ENCODE assay signal across 8 cellular contexts in the genomic region with DNA sequence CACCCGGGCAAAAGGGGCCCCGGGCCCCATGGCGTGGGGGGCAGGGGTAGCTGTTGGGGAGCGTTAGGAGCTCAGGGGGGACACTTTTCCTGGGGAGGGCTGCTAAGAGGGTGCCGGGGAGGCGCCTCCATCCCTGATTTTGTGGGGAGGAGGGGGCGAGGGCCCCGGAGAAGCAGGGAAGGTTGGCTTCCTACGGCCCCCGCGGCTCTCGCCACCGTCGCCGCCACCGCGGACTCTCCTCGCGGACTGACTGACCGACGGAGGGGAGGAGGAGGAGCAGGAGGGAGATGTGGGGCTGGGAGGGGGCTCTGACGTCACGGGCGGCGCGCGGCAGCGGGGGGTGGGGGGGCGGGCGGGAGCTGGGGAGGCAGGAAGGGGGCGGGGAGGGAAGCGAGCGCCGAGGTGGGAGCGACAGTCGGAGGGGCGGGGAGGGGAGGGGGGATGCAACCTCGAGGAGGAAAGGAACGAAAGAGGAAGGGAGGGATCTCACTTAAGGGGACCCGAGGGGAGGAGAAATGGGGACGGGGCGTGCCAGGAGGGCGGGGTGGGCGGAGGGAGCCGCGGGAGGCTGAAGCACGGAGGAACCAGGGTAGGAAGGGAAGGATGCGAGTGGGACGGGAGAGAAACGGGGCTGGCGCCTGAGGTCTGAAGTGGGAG. TPM values are rescaled to one million over a fixed set of nuclear protein-coding genes. Genes with fewer than 3 reads are reported as not detected.
DNase-seq lines count a peak whose midpoint lies in the region; ATAC-seq and TF ChIP-seq lines count a peak whose summit lies in the region.

No MANE protein-coding gene starts in this region.

- no peaks in the 10 kb centered on the region for H3K9me3 ChIP-seq in endodermal cell (ENCODE audit: control insufficient read depth, low read length)

- peaks cover 18% of the 10 kb centered on the region for H3K27me3 Mint-ChIP-seq in endodermal cell (ENCODE audit: insufficient read depth)

- 0% methylated on average over 13 to 42 of the region's 51 CpGs for WGBS in endodermal cell (ENCODE audit: insufficient coverage in 1 of 2, insufficient read length in 1 of 2), 2 experiments

- peak overlapping the region; percentile 39 for H3K9ac ChIP-seq in endodermal cell (ENCODE audit: extremely low read depth, low read length, poor library complexity, severe bottlenecking)

- no peaks in the 10 kb centered on the region for H3K36me3 ChIP-seq in endodermal cell (ENCODE audit: control insufficient read depth, insufficient read depth, low read length)

- peak overlapping the region; percentile 83 for H3K27ac Mint-ChIP-seq in endodermal cell

- peak overlapping the region; percentile 69 for H3K4me3 Mint-ChIP-seq in endodermal cell

- H3K27me3 ChIP-seq in endodermal cell (ENCODE audit: control insufficient read depth, insufficient read depth, low read length, poor library complexity, severe bottlenecking) = peaks cover 10% of the 10 kb centered on the region

- ATAC-seq in GM21723 (IDR thresholded peaks at IDR 0.05; ENCODE audit: unreplicated experiment) (no peak), HG03378 (IDR thresholded peaks at IDR 0.05; ENCODE audit: unreplicated experiment) (no peak)

- H3K36me3 Mint-ChIP-seq in endodermal cell (ENCODE audit: low read depth) = peaks cover 10% of the 10 kb centered on the region

- DNase-seq in GM12864 (ENCODE audit: low read depth) = no peak
- peak; percentile 14 for DNase-seq in NCI-H774 (lab: John Stamatoyannopoulos, UW)
- peak; percentile 66 for DNase-seq in activated CD8-positive, alpha-beta memory T cell treated with anti-CD3 and anti-CD28 coated beads, Interleukin-2, amount 50 U/mL, for 48 hours
- DNase-seq in endodermal cell = peak; percentile 93
- peak; percentile 53 for DNase-seq in medulla oblongata (ENCODE audit: extremely low spot score)
- peak; percentile 43 for DNase-seq in stimulated activated CD8-positive, alpha-beta memory T cell treated with anti-CD3 and anti-CD28 coated beads, Interleukin-12 subunit alpha, Interleukin-12 subunit beta, amount 100 ng/mL, for 4 hours (ENCODE audit: low read depth)

- H3K9me3 Mint-ChIP-seq in endodermal cell = no peaks in the 10 kb centered on the region

- peaks cover 15% of the 10 kb centered on the region for H3K4me1 ChIP-seq in endodermal cell (ENCODE audit: control insufficient read depth, insufficient read depth, low read length)

- no peak for TF ChIP-seq CTCF in GM12864 (IDR thresholded peaks at IDR 0.05; ENCODE audit: low read depth, low read length, missing control alignments)
- no peak for TF ChIP-seq CTCF in endodermal cell (conservative IDR thresholded peaks at IDR 0.05)

- H3K27ac ChIP-seq in endodermal cell (ENCODE audit: low read depth, low read length) = no peak overlapping the region

- H3K4me3 ChIP-seq in GM12864 (ENCODE audit: low read depth, low read length) = peak overlapping the region; percentile 46
- H3K4me3 ChIP-seq in endodermal cell (ENCODE audit: low read length) = peak overlapping the region; percentile 88

- peaks cover 66% of the 10 kb centered on the region for H3K4me1 Mint-ChIP-seq in endodermal cell

RNA-seq across cellular contexts. Expression of a gene that starts 5.1 kb away (rescaled TPM):
- total RNA-seq in endodermal cell = 10 to 100 TPM; 81.8 to 99.1 TPM
- 59.1 TPM for polyA plus RNA-seq in endodermal cell (2013, experiment 1 of 2)
- 52.2 TPM for polyA plus RNA-seq in endodermal cell (2013, experiment 2 of 2)

RNA-seq across cellular contexts. Expression of a gene that starts 29.0 kb away (rescaled TPM):
- total RNA-seq in endodermal cell = not detected
- not detected for polyA plus RNA-seq in endodermal cell (2013, experiment 1 of 2)
- not detected for polyA plus RNA-seq in endodermal cell (2013, experiment 2 of 2)

RNA-seq across cellular contexts. Expression of a gene that starts 43.0 kb away (rescaled TPM):
- not detected for total RNA-seq in endodermal cell
- polyA plus RNA-seq in endodermal cell (2013, experiment 1 of 2) = not detected
- polyA plus RNA-seq in endodermal cell (2013, experiment 2 of 2) = not detected

RNA-seq across cellular contexts. Expression of a gene that starts 53.1 kb away (rescaled TPM):
- under 1 TPM; 0.24 to 0.59 TPM for total RNA-seq in endodermal cell
- 0.11 TPM for polyA plus RNA-seq in endodermal cell (2013, experiment 1 of 2)
- not detected for polyA plus RNA-seq in endodermal cell (2013, experiment 2 of 2)
